40 cellular contexts compared by ENCODE assay signal in genomic region chr4:77996076-77996475, GRCh38.
"Had no signal": no experiment of that assay in that cellular context is flagged by ENCODE, and none has a peak within 500 bp of the region (broad histone marks: within the 10 kb centered on the region; RNA-seq: fewer than 3 reads in every experiment).

No MANE protein-coding gene starts in this region.

- H3K9me3 ChIP-seq: adrenal gland, ascending aorta, body of pancreas, breast epithelium had no signal

- H3K4me3 Mint-ChIP-seq: activated naive CD4-positive, alpha-beta T cell treated with anti-CD3 and anti-CD28 coated beads for 36 hours; activated naive CD4-positive, alpha-beta T cell treated with anti-CD3 and anti-CD28 coated beads, Interleukin-2, amount 10 ng/mL, durations not matched to agents 7 days and 5 days; activated naive CD4-positive, alpha-beta T cell treated with anti-CD3 and anti-CD28 coated beads, Interleukin-2, amount 50 U/mL, for 24 hours; activated naive CD8-positive, alpha-beta T cell; activated naive CD8-positive, alpha-beta T cell treated with anti-CD3 and anti-CD28 coated beads for 36 hours; activated naive CD8-positive, alpha-beta T cell treated with anti-CD3 and anti-CD28 coated beads, Interleukin-2, amount 10 ng/mL, durations not matched to agents 7 days and 5 days; activated naive CD8-positive, alpha-beta T cell treated with anti-CD3 and anti-CD28 coated beads, Interleukin-2, amount 50 U/mL, for 24 hours; activated T-cell treated with anti-CD3 and anti-CD28 coated beads, Interleukin-2, amount 50 U/mL, for 24 hours; activated T-cell treated with anti-CD3 and anti-CD28 coated beads, Interleukin-2, amount 50 U/mL, for 4 hours; activated T-cell treated with anti-CD3 and anti-CD28 coated beads, Interleukin-2, amount 50 U/mL, for 72 hours; activated T-helper 1 cell treated with anti-CD3 and anti-CD28 coated beads, Interleukin-12 subunit alpha, Interleukin-12 subunit beta, Interleukin-2, Interleukin-4 antibody, amounts not matched to agents 30 ng/mL and 10 ng/mL and 1 ng/mL, durations not matched to agents 14 hours and 24 hours and 36 hours; activated T-helper 17 cell treated with anti-CD3 and anti-CD28 coated beads, Interleukin-2, amount 50 U/mL, for 72 hours; brain; central memory CD8-positive, alpha-beta T cell had no signal

- H3K4me1 ChIP-seq: adrenal gland, ascending aorta, body of pancreas, breast epithelium had no signal

- H3K36me3 Mint-ChIP-seq: activated naive CD4-positive, alpha-beta T cell treated with anti-CD3 and anti-CD28 coated beads, Interleukin-2, amount 10 ng/mL, durations not matched to agents 7 days and 5 days; activated naive CD4-positive, alpha-beta T cell treated with anti-CD3 and anti-CD28 coated beads, Interleukin-2, amount 50 U/mL, for 24 hours; activated naive CD4-positive, alpha-beta T cell treated with anti-CD3 and anti-CD28 coated beads, Interleukin-2, amount 50 U/mL, for 72 hours; activated naive CD8-positive, alpha-beta T cell; activated naive CD8-positive, alpha-beta T cell treated with anti-CD3 and anti-CD28 coated beads for 36 hours; activated naive CD8-positive, alpha-beta T cell treated with anti-CD3 and anti-CD28 coated beads, Interleukin-2, amount 10 ng/mL, durations not matched to agents 7 days and 5 days; brain had no signal

- H3K27me3 ChIP-seq: adrenal gland, ascending aorta, body of pancreas, brain microvascular endothelial cell, breast epithelium, cardiac muscle cell had no signal

- H3K4me1 Mint-ChIP-seq: activated naive CD4-positive, alpha-beta T cell treated with anti-CD3 and anti-CD28 coated beads, Interleukin-2, amount 10 ng/mL, durations not matched to agents 7 days and 5 days; activated naive CD4-positive, alpha-beta T cell treated with anti-CD3 and anti-CD28 coated beads, Interleukin-2, amount 50 U/mL, for 24 hours; activated naive CD8-positive, alpha-beta T cell treated with anti-CD3 and anti-CD28 coated beads for 36 hours; activated naive CD8-positive, alpha-beta T cell treated with anti-CD3 and anti-CD28 coated beads, Interleukin-2, amount 50 U/mL, for 24 hours; activated T-helper 17 cell treated with anti-CD3 and anti-CD28 coated beads, Interleukin-2, amount 50 U/mL, for 72 hours; central memory CD8-positive, alpha-beta T cell had no signal

- H3K27ac ChIP-seq: adrenal gland, ascending aorta, body of pancreas, brain microvascular endothelial cell, breast epithelium, cardiac muscle cell had no signal

- H3K27ac Mint-ChIP-seq: activated naive CD4-positive, alpha-beta T cell treated with anti-CD3 and anti-CD28 coated beads for 36 hours; activated naive CD4-positive, alpha-beta T cell treated with anti-CD3 and anti-CD28 coated beads, Interleukin-2, amount 10 ng/mL, durations not matched to agents 7 days and 5 days; activated naive CD4-positive, alpha-beta T cell treated with anti-CD3 and anti-CD28 coated beads, Interleukin-2, amount 50 U/mL, for 24 hours; activated naive CD4-positive, alpha-beta T cell treated with anti-CD3 and anti-CD28 coated beads, Interleukin-2, amount 50 U/mL, for 72 hours; activated naive CD8-positive, alpha-beta T cell; activated naive CD8-positive, alpha-beta T cell treated with anti-CD3 and anti-CD28 coated beads for 36 hours; activated naive CD8-positive, alpha-beta T cell treated with anti-CD3 and anti-CD28 coated beads, Interleukin-2, amount 10 ng/mL, durations not matched to agents 7 days and 5 days; activated naive CD8-positive, alpha-beta T cell treated with anti-CD3 and anti-CD28 coated beads, Interleukin-2, amount 50 U/mL, for 24 hours; activated T-cell treated with anti-CD3 and anti-CD28 coated beads, Interleukin-2, amount 50 U/mL, for 24 hours; activated T-cell treated with anti-CD3 and anti-CD28 coated beads, Interleukin-2, amount 50 U/mL, for 72 hours; activated T-helper 1 cell treated with anti-CD3 and anti-CD28 coated beads, Interleukin-12 subunit alpha, Interleukin-12 subunit beta, Interleukin-2, Interleukin-4 antibody, amounts not matched to agents 30 ng/mL and 10 ng/mL and 1 ng/mL, durations not matched to agents 14 hours and 24 hours and 36 hours; activated T-helper 17 cell treated with anti-CD3 and anti-CD28 coated beads, Interleukin-2, amount 50 U/mL, for 72 hours; activated T-helper 2 cell treated with anti-CD3 and anti-CD28 coated beads, Interferon-gamma antibody, Interleukin-2, Interleukin-4, amounts not matched to agents 10 μg/mL and 5 μg/mL and 100 μg/mL, durations not matched to agents 14 hours and 24 hours and 36 hours; brain had no signal

- H3K9me3 Mint-ChIP-seq: activated naive CD4-positive, alpha-beta T cell treated with anti-CD3 and anti-CD28 coated beads for 36 hours; activated naive CD4-positive, alpha-beta T cell treated with anti-CD3 and anti-CD28 coated beads, Interleukin-2, amount 10 ng/mL, durations not matched to agents 7 days and 5 days; activated naive CD4-positive, alpha-beta T cell treated with anti-CD3 and anti-CD28 coated beads, Interleukin-2, amount 50 U/mL, for 24 hours; activated naive CD4-positive, alpha-beta T cell treated with anti-CD3 and anti-CD28 coated beads, Interleukin-2, amount 50 U/mL, for 72 hours; activated naive CD8-positive, alpha-beta T cell treated with anti-CD3 and anti-CD28 coated beads for 36 hours; activated naive CD8-positive, alpha-beta T cell treated with anti-CD3 and anti-CD28 coated beads, Interleukin-2, amount 10 ng/mL, durations not matched to agents 7 days and 5 days; activated naive CD8-positive, alpha-beta T cell treated with anti-CD3 and anti-CD28 coated beads, Interleukin-2, amount 50 U/mL, for 24 hours; activated T-cell treated with anti-CD3 and anti-CD28 coated beads, Interleukin-2, amount 50 U/mL, for 24 hours; activated T-cell treated with anti-CD3 and anti-CD28 coated beads, Interleukin-2, amount 50 U/mL, for 4 hours; activated T-cell treated with anti-CD3 and anti-CD28 coated beads, Interleukin-2, amount 50 U/mL, for 72 hours; activated T-helper 1 cell treated with anti-CD3 and anti-CD28 coated beads, Interleukin-12 subunit alpha, Interleukin-12 subunit beta, Interleukin-2, Interleukin-4 antibody, amounts not matched to agents 30 ng/mL and 10 ng/mL and 1 ng/mL, durations not matched to agents 14 hours and 24 hours and 36 hours; activated T-helper 17 cell treated with anti-CD3 and anti-CD28 coated beads, Interleukin-2, amount 50 U/mL, for 72 hours; activated T-helper 2 cell treated with anti-CD3 and anti-CD28 coated beads, Interferon-gamma antibody, Interleukin-2, Interleukin-4, amounts not matched to agents 10 μg/mL and 5 μg/mL and 100 μg/mL, durations not matched to agents 14 hours and 24 hours and 36 hours; brain; central memory CD8-positive, alpha-beta T cell had no signal

- H3K36me3 ChIP-seq: adrenal gland, ascending aorta, brain microvascular endothelial cell, breast epithelium, cardiac muscle cell had no signal

- H3K4me3 ChIP-seq: adrenal gland, ascending aorta, body of pancreas, breast epithelium, cardiac muscle cell had no signal

- ATAC-seq: activated naive CD4-positive, alpha-beta T cell treated with anti-CD3 and anti-CD28 coated beads, Interleukin-2, amount 50 U/mL, for 72 hours; activated naive CD8-positive, alpha-beta T cell treated with anti-CD3 and anti-CD28 coated beads, Interleukin-2, amount 50 U/mL, for 24 hours; activated T-cell treated with anti-CD3 and anti-CD28 coated beads, Interleukin-2, amount 50 U/mL, for 4 hours; activated T-cell treated with anti-CD3 and anti-CD28 coated beads, Interleukin-2, amount 50 U/mL, for 72 hours; activated T-helper 17 cell treated with anti-CD3 and anti-CD28 coated beads, Interleukin-2, amount 50 U/mL, for 72 hours; body of pancreas had no signal

- FAIRE-seq: astrocyte, bronchial epithelial cell had no signal

- DNase-seq: activated effector memory CD4-positive, alpha-beta T cell treated with anti-CD3 and anti-CD28 coated beads, Interleukin-2, amount 50 U/mL, for 16 hours; activated effector memory CD4-positive, alpha-beta T cell treated with Interleukin-2 at 50 U/mL for 16 hours; activated gamma-delta T cell; activated gamma-delta T cell treated with Interleukin-2 at 50 U/mL for 16 hours; activated naive CD4-positive, alpha-beta T cell; activated naive CD4-positive, alpha-beta T cell treated with anti-CD3 and anti-CD28 coated beads for 36 hours; activated naive CD4-positive, alpha-beta T cell treated with anti-CD3 and anti-CD28 coated beads, Interleukin-2, amount 10 ng/mL, durations not matched to agents 7 days and 5 days; activated naive CD4-positive, alpha-beta T cell treated with anti-CD3 and anti-CD28 coated beads, Interleukin-2, amount 50 U/mL, for 16 hours; activated naive CD4-positive, alpha-beta T cell treated with Interleukin-2 at 50 U/mL for 16 hours; activated naive CD8-positive, alpha-beta T cell treated with anti-CD3 and anti-CD28 coated beads for 36 hours; activated naive CD8-positive, alpha-beta T cell treated with anti-CD3 and anti-CD28 coated beads, Interleukin-2, amount 10 ng/mL, durations not matched to agents 7 days and 5 days; activated naive CD8-positive, alpha-beta T cell treated with anti-CD3 and anti-CD28 coated beads, Interleukin-2, amount 50 U/mL, for 24 hours; activated T-cell treated with anti-CD3 and anti-CD28 coated beads, Interleukin-2, amount 50 U/mL, for 1 hour; activated T-cell treated with anti-CD3 and anti-CD28 coated beads, Interleukin-2, amount 50 U/mL, for 24 hours; activated T-cell treated with anti-CD3 and anti-CD28 coated beads, Interleukin-2, amount 50 U/mL, for 4 hours; activated T-cell treated with anti-CD3 and anti-CD28 coated beads, Interleukin-2, amount 50 U/mL, for 48 hours; activated T-cell treated with anti-CD3 and anti-CD28 coated beads, Interleukin-2, amount 50 U/mL, for 72 hours; adrenal gland; amniotic stem cell; amygdala; anterior cingulate cortex; aorta; body of pancreas; brain microvascular endothelial cell; caudate nucleus; central memory CD4-positive, alpha-beta T cell; cerebellar nuclear complex had no signal

- H3K27me3 Mint-ChIP-seq: activated naive CD8-positive, alpha-beta T cell treated with anti-CD3 and anti-CD28 coated beads, Interleukin-2, amount 50 U/mL, for 24 hours; brain had no signal
